In the genomic region with DNA sequence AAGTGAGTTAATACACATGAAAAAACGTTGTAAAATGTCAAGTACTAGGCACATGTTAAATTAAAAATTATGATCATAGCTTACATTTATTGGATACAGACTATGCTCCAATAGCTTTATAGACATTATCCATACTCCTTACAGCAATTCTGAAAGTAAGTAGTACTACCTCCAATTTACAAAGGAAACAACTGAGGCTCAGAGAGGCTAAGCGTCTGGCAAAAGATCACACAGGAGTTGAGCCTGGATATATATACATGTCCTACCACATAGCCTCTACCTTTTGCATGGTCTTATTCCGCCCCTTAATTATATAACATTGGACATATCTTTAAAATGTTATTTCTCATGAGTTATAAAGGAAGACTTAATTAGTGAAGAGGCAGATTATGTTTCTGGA, we compare ENCODE assay signal across 29 cellular contexts.
A peak's percentile ranks its signal among the peaks of the same experiment; 100 is the strongest.
DNase-seq lines count a peak whose midpoint lies in the region; ATAC-seq, FAIRE-seq and TF ChIP-seq lines count a peak whose summit lies in the region.
"Had no signal": no experiment of that assay in that cellular context is flagged by ENCODE, and none has a peak within 500 bp of the region (broad histone marks: within the 10 kb centered on the region; RNA-seq: fewer than 3 reads in every experiment).

No MANE protein-coding gene starts in this region.

- H3K27me3 ChIP-seq in GM12878 (replicated peaks in 1 of 2; ENCODE audit: control insufficient read depth in 2 of 2, insufficient read depth in 2 of 2, low read length in 1 of 2), result no peaks in the 10 kb centered on the region
- H3K27me3 ChIP-seq: BE2C, BLaER1 had no signal

- no peaks in the 10 kb centered on the region; the same call in 2 of the 3 replicates for H3K9me3 ChIP-seq in GM12878 (replicated peaks; ENCODE audit: control insufficient read depth, insufficient read depth, low read length)
- H3K9me3 ChIP-seq: A549, BE2C had no signal

- intact Hi-C loops in GM12878 (cut with micrococcal nuclease; ENCODE audit: unreplicated experiment), result no loop called here

- no peak for ATAC-seq in GM12878
- ATAC-seq: A549; CD8-positive, alpha-beta T cell had no signal

- POLR2A ChIA-PET in GM12878 (lab: Charles Lee), result interaction anchor here (1.2 kb wide), 2 partner anchors 21 to 61 kb away, joined by 3 read pairs; no protein-coding TSS in a partner anchor

- CTCF ChIA-PET in GM12878 (lab: Yijun Ruan, JAX), result interaction anchor here (1.0 to 2.6 kb wide), 6 partner anchors 8 to 37 kb away, joined by 3 to 15 read pairs (median 4); no protein-coding TSS in a partner anchor

- DNase-seq in D721Med (ENCODE audit: insufficient read length, low spot score) (no peak), GM12878 (ENCODE audit: low read depth, low spot score) (no peak), NCI-H2107 (lab: John Stamatoyannopoulos, UW) (no peak)
- DNase-seq in activated T-cell treated with anti-CD3 and anti-CD28 coated beads, Interleukin-2, amount 50 U/mL, for 1 hour, result no peak
- DNase-seq: 8988T; ACHN; AML-193; BE2C; C1 segment of cervical spinal cord; Caco-2; Calu3; CD4-positive, alpha-beta memory T cell; CD4-positive, alpha-beta T cell; CD4-positive, CD25-positive, alpha-beta regulatory T cell; CD8-positive, alpha-beta memory T cell; CD8-positive, alpha-beta T cell; COR-L47; DMS 273 treated with DMSO at 0.1 percent for 48 hours; DMS153; DMS53; DMS79; DMS79 treated with DMSO at 0.1 percent for 48 hours; DND-41; EL had no signal

- FAIRE-seq in D721Med (lab: Jason Lieb, UNC) (peak; percentile 6), GM12878 (lab: Jason Lieb, UNC) (peak; percentile 18)
- FAIRE-seq: A549 had no signal

- TF ChIP-seq CTCF in D721Med (IDR thresholded peaks at IDR 0.05; ENCODE audit: insufficient read depth, missing control alignments) (no peak), GM12878 (IDR thresholded peaks at IDR 0.05 in 2 of 3, conservative IDR thresholded peaks at IDR 0.05 in 1 of 3; ENCODE audit: control insufficient read depth in 2 of 3, extremely low read depth in 1 of 3, insufficient read depth in 1 of 3, low read depth in 3 of 3, low read length in 3 of 3) (no peak)

- TF ChIP-seq EP300 in GM12878 (IDR thresholded peaks at IDR 0.05; ENCODE audit: borderline replicate concordance in 1 of 2, control insufficient read depth in 1 of 2, low read depth in 2 of 2, low read length in 2 of 2), result no peak

- TF ChIP-seq POLR2A in GM12878 (IDR thresholded peaks at IDR 0.05; ENCODE audit: low read depth, low read length), result no peak

- SMC1A ChIA-PET in GM12878 (lab: Charles Lee; ENCODE audit: uncharacterized antibody, unreplicated experiment), result interaction anchor here (0.8 to 3.3 kb wide), 25 partner anchors 8 to 195 kb away, joined by 3 to 30 read pairs (median 3); no protein-coding TSS in a partner anchor

- no peaks in the 10 kb centered on the region for H3K36me3 ChIP-seq in GM12878 (ENCODE audit: control insufficient read depth in 2 of 2, insufficient read depth in 2 of 2, low read length in 1 of 2)
- H3K36me3 ChIP-seq: BLaER1; BLaER1 treated with 17β-estradiol and CSF1 and Interleukin-3, amounts not matched to agents 10 nM and 100 nM had no signal

- WGBS in GM12878 (ENCODE audit: insufficient coverage, insufficient replicate concordance, low lambda C conversion rate, missing lambda C conversion rate), result 60% methylated on average over 3 of the region's 3 CpGs

- H3K4me3 ChIP-seq in GM12878, result no peak overlapping the region
- H3K4me3 ChIP-seq: A549; BLaER1; BLaER1 treated with 17β-estradiol and CSF1 and Interleukin-3, amounts not matched to agents 10 nM and 100 nM had no signal

- RAD21 ChIA-PET in GM12878 (lab: Charles Lee; ENCODE audit: unreplicated experiment), result interaction anchor here (0.8 to 3.0 kb wide), 14 partner anchors 9 to 146 kb away, joined by 3 to 15 read pairs (median 4); no protein-coding TSS in a partner anchor

- in situ Hi-C loops in GM12878 (cut with MboI), result no loop called here

- no peak overlapping the region for H2AFZ ChIP-seq in GM12878 (ENCODE audit: control insufficient read depth, low read depth, low read length)

- no TSS peak for BruUV-seq in GM12878 (replicated peaks; lab: Mats Ljungman, UMichigan)

- no peak overlapping the region for H3K4me2 ChIP-seq in GM12878 (ENCODE audit: control insufficient read depth, insufficient read depth)
- H3K4me2 ChIP-seq: A549; BLaER1; BLaER1 treated with 17β-estradiol and CSF1 and Interleukin-3, amounts not matched to agents 10 nM and 100 nM had no signal

- H3K79me2 ChIP-seq in GM12878 (ENCODE audit: control insufficient read depth, insufficient read depth, low read length), result no peaks in the 10 kb centered on the region

- H4K20me1 ChIP-seq in GM12878 (ENCODE audit: control insufficient read depth, insufficient read depth), result no peaks in the 10 kb centered on the region
- H4K20me1 ChIP-seq: BLaER1; BLaER1 treated with 17β-estradiol and CSF1 and Interleukin-3, amounts not matched to agents 10 nM and 100 nM had no signal

- no peak overlapping the region for H3K27ac ChIP-seq in GM12878 (ENCODE audit: control insufficient read depth, insufficient read depth)
- H3K27ac ChIP-seq: 22Rv1; A549; BLaER1; BLaER1 treated with 17β-estradiol and CSF1 and Interleukin-3, amounts not matched to agents 10 nM and 100 nM; C4-2B had no signal

- TF ChIP-seq RAD21 in GM12878 (IDR thresholded peaks at IDR 0.05; ENCODE audit: insufficient read depth, low read depth, low read length), result no peak

- H3K9ac ChIP-seq in GM12878 (ENCODE audit: control insufficient read depth, insufficient read depth, low read length), result no peak overlapping the region
- H3K9ac ChIP-seq: BLaER1; BLaER1 treated with 17β-estradiol and CSF1 and Interleukin-3, amounts not matched to agents 10 nM and 100 nM had no signal

- no peaks in the 10 kb centered on the region for H3K4me1 ChIP-seq in GM12878 (ENCODE audit: control insufficient read depth, insufficient read depth, low read length)
- H3K4me1 ChIP-seq: A549 had no signal

TF ChIP-seq in GM12878, 131 proteins besides CTCF, POLR2A, EP300 and RAD21:
- TF ChIP-seq SMARCA5 (IDR thresholded peaks at IDR 0.05) (peak; percentile 72; the same call in 1 of the 2 replicates), ELK1 (IDR thresholded peaks at IDR 0.05; ENCODE audit: low read depth, low read length) (no peak), FOXK2 (IDR thresholded peaks at IDR 0.05) (no peak), RBBP5 (conservative IDR thresholded peaks at IDR 0.05) (no peak), TARDBP (IDR thresholded peaks at IDR 0.05; ENCODE audit: borderline replicate concordance) (no peak), ZNF217 (IDR thresholded peaks at IDR 0.05) (peak; percentile 65), EZH2 (IDR thresholded peaks at IDR 0.05; ENCODE audit: borderline replicate concordance, control insufficient read depth, low read depth, low read length) (no peak), ZNF687 (IDR thresholded peaks at IDR 0.05) (no peak)
